Comparison of ENCODE assay signal across 28 cellular contexts in the genomic region with DNA sequence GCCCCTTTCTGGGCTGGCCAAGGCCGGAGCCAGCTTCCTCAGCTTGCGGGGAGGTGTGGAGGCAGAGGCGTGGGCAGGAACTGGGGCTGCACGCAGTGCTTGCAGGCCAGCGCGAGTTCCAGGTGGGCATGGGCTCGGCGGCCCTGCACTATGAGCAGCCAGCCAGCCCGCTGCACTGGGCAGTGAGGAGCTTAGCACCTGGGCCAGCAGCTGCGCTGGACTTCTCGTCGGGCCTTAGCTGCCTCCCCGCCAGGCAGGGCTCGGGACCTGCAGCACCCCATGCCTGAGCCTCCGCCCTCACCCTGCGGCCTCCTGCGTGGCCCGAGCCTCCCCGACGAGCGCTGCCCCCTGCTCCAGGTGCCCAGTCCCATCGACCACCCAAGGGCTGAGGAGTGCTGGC.
"Had no signal": no experiment of that assay in that cellular context is flagged by ENCODE, and none has a peak within 500 bp of the region (broad histone marks: within the 10 kb centered on the region; RNA-seq: fewer than 3 reads in every experiment).

No MANE protein-coding gene starts in this region.

- H3K4me3 ChIP-seq: adrenal gland, body of pancreas, colonic mucosa, gastrocnemius medialis, heart left ventricle had no signal

- H3K27me3 Mint-ChIP-seq: activated CD4-positive, alpha-beta memory T cell treated with anti-CD3 and anti-CD28 coated beads, Interleukin-2, amount 10 ng/mL, durations not matched to agents 7 days and 5 days; activated CD4-positive, alpha-beta T cell treated with anti-CD3 and anti-CD28 coated beads, Interleukin-2, amount 10 ng/mL, durations not matched to agents 7 days and 5 days; activated naive CD4-positive, alpha-beta T cell treated with anti-CD3 and anti-CD28 coated beads, Interleukin-2, amount 50 U/mL, for 24 hours; activated naive CD8-positive, alpha-beta T cell treated with anti-CD3 and anti-CD28 coated beads for 36 hours; activated naive CD8-positive, alpha-beta T cell treated with anti-CD3 and anti-CD28 coated beads, Interleukin-2, amount 50 U/mL, for 24 hours; activated T-cell treated with anti-CD3 and anti-CD28 coated beads, Interleukin-2, amount 50 U/mL, for 24 hours had no signal

- H3K4me3 Mint-ChIP-seq: activated CD4-positive, alpha-beta memory T cell treated with anti-CD3 and anti-CD28 coated beads, Interleukin-2, amount 10 ng/mL, durations not matched to agents 7 days and 5 days; activated CD4-positive, alpha-beta T cell treated with anti-CD3 and anti-CD28 coated beads, Interleukin-2, amount 10 ng/mL, durations not matched to agents 7 days and 5 days; activated naive CD4-positive, alpha-beta T cell treated with anti-CD3 and anti-CD28 coated beads for 36 hours; activated naive CD4-positive, alpha-beta T cell treated with anti-CD3 and anti-CD28 coated beads, Interleukin-2, amount 50 U/mL, for 24 hours; activated naive CD8-positive, alpha-beta T cell treated with anti-CD3 and anti-CD28 coated beads for 36 hours; activated naive CD8-positive, alpha-beta T cell treated with anti-CD3 and anti-CD28 coated beads, Interleukin-2, amount 50 U/mL, for 24 hours; activated T-cell treated with anti-CD3 and anti-CD28 coated beads, Interleukin-2, amount 50 U/mL, for 24 hours; activated T-cell treated with anti-CD3 and anti-CD28 coated beads, Interleukin-2, amount 50 U/mL, for 72 hours; endodermal cell had no signal

- H3K9me3 ChIP-seq: adrenal gland, body of pancreas, colonic mucosa, gastrocnemius medialis, heart left ventricle had no signal

- H3K4me1 Mint-ChIP-seq: activated CD4-positive, alpha-beta memory T cell treated with anti-CD3 and anti-CD28 coated beads, Interleukin-2, amount 10 ng/mL, durations not matched to agents 7 days and 5 days; activated CD4-positive, alpha-beta T cell treated with anti-CD3 and anti-CD28 coated beads, Interleukin-2, amount 10 ng/mL, durations not matched to agents 7 days and 5 days; activated naive CD4-positive, alpha-beta T cell treated with anti-CD3 and anti-CD28 coated beads, Interleukin-2, amount 50 U/mL, for 24 hours; activated naive CD8-positive, alpha-beta T cell treated with anti-CD3 and anti-CD28 coated beads, Interleukin-2, amount 50 U/mL, for 24 hours had no signal

- H3K36me3 ChIP-seq: adrenal gland, colonic mucosa, gastrocnemius medialis, heart left ventricle had no signal

- DNase-seq: activated CD4-positive, alpha-beta memory T cell treated with anti-CD3 and anti-CD28 coated beads, Interleukin-2, amount 10 ng/mL, durations not matched to agents 7 days and 5 days; activated CD4-positive, alpha-beta T cell treated with anti-CD3 and anti-CD28 coated beads for 1 hour; activated CD4-positive, alpha-beta T cell treated with anti-CD3 and anti-CD28 coated beads for 4 hours; activated CD4-positive, alpha-beta T cell treated with anti-CD3 and anti-CD28 coated beads, Interleukin-2, amount 10 ng/mL, durations not matched to agents 7 days and 5 days; activated CD4-positive, alpha-beta T cell treated with anti-CD3 and anti-CD28 coated beads, Interleukin-2, amount 50 U/mL, for 4 hours; activated CD8-positive, alpha-beta memory T cell treated with anti-CD3 and anti-CD28 coated beads, Interleukin-2, amount 50 U/mL, for 48 hours; activated effector memory CD4-positive, alpha-beta T cell treated with Interleukin-2 at 50 U/mL for 16 hours; activated gamma-delta T cell treated with Interleukin-2 at 50 U/mL for 16 hours; activated naive CD4-positive, alpha-beta T cell treated with anti-CD3 and anti-CD28 coated beads for 36 hours; activated naive CD8-positive, alpha-beta T cell treated with anti-CD3 and anti-CD28 coated beads for 36 hours; activated naive CD8-positive, alpha-beta T cell treated with anti-CD3 and anti-CD28 coated beads, Interleukin-2, amount 50 U/mL, for 24 hours; activated T-cell treated with anti-CD3 and anti-CD28 coated beads for 4 hours; activated T-cell treated with anti-CD3 and anti-CD28 coated beads, Interleukin-2, amount 50 U/mL, for 24 hours; activated T-cell treated with anti-CD3 and anti-CD28 coated beads, Interleukin-2, amount 50 U/mL, for 72 hours; adrenal gland; amygdala; aorta; body of pancreas; caudate nucleus; colonic mucosa; effector memory CD4-positive, alpha-beta T cell; endodermal cell; foreskin fibroblast; gastrocnemius medialis; glutamatergic neuron; T-helper 2 cell had no signal

- H3K27me3 ChIP-seq: adrenal gland, body of pancreas, colonic mucosa, gastrocnemius medialis, heart left ventricle had no signal

- H3K27ac ChIP-seq: adrenal gland, body of pancreas, colonic mucosa, gastrocnemius medialis, heart left ventricle had no signal

- H3K9me3 Mint-ChIP-seq: activated naive CD4-positive, alpha-beta T cell treated with anti-CD3 and anti-CD28 coated beads for 36 hours; activated naive CD4-positive, alpha-beta T cell treated with anti-CD3 and anti-CD28 coated beads, Interleukin-2, amount 50 U/mL, for 24 hours; activated naive CD8-positive, alpha-beta T cell treated with anti-CD3 and anti-CD28 coated beads, Interleukin-2, amount 50 U/mL, for 24 hours; activated T-cell treated with anti-CD3 and anti-CD28 coated beads, Interleukin-2, amount 50 U/mL, for 24 hours had no signal

- H3K4me1 ChIP-seq: adrenal gland, body of pancreas, colonic mucosa, gastrocnemius medialis, heart left ventricle had no signal

- H3K27ac Mint-ChIP-seq: activated CD4-positive, alpha-beta memory T cell treated with anti-CD3 and anti-CD28 coated beads, Interleukin-2, amount 10 ng/mL, durations not matched to agents 7 days and 5 days; activated CD4-positive, alpha-beta T cell treated with anti-CD3 and anti-CD28 coated beads, Interleukin-2, amount 10 ng/mL, durations not matched to agents 7 days and 5 days; activated naive CD4-positive, alpha-beta T cell treated with anti-CD3 and anti-CD28 coated beads for 36 hours; activated naive CD4-positive, alpha-beta T cell treated with anti-CD3 and anti-CD28 coated beads, Interleukin-2, amount 50 U/mL, for 24 hours; activated naive CD8-positive, alpha-beta T cell treated with anti-CD3 and anti-CD28 coated beads for 36 hours; activated naive CD8-positive, alpha-beta T cell treated with anti-CD3 and anti-CD28 coated beads, Interleukin-2, amount 50 U/mL, for 24 hours; activated T-cell treated with anti-CD3 and anti-CD28 coated beads, Interleukin-2, amount 50 U/mL, for 24 hours; activated T-cell treated with anti-CD3 and anti-CD28 coated beads, Interleukin-2, amount 50 U/mL, for 72 hours; endodermal cell had no signal
